17 cellular contexts compared by ENCODE assay signal in genomic region chr7:151438864-151439601, GRCh38. TPM values are rescaled to one million over a fixed set of nuclear protein-coding genes. Genes with fewer than 3 reads are reported as not detected.
DNase-seq lines count a peak whose midpoint lies in the region; ATAC-seq and TF ChIP-seq lines count a peak whose summit lies in the region.
"Had no signal": no experiment of that assay in that cellular context is flagged by ENCODE, and none has a peak within 500 bp of the region (broad histone marks: within the 10 kb centered on the region; RNA-seq: fewer than 3 reads in every experiment).

No MANE protein-coding gene starts in this region.

- no peaks in the 10 kb centered on the region for H4K20me1 ChIP-seq in hepatocyte (ENCODE audit: insufficient read depth, poor library complexity, severe bottlenecking)

- no peaks in the 10 kb centered on the region for H3K9me3 ChIP-seq in CD4-positive, alpha-beta memory T cell (ENCODE audit: control insufficient read depth in 1 of 2, low read length in 2 of 2)
- H3K9me3 ChIP-seq in HUES48 (ENCODE audit: control insufficient read depth, insufficient read depth, low read length): no peaks in the 10 kb centered on the region
- no peaks in the 10 kb centered on the region for H3K9me3 ChIP-seq in hepatocyte (ENCODE audit: low read depth)
- H3K9me3 ChIP-seq in trophoblast cell (ENCODE audit: insufficient read depth, low read depth, low read length): peaks cover 3% of the 10 kb centered on the region

- peaks cover 33% of the 10 kb centered on the region for H3K4me1 ChIP-seq in CD4-positive, alpha-beta memory T cell (ENCODE audit: insufficient read depth, low read length)
- H3K4me1 ChIP-seq in HUES48 (ENCODE audit: control insufficient read depth, insufficient read depth, low read length) (peaks cover 18% of the 10 kb centered on the region), hepatocyte (ENCODE audit: insufficient read depth) (peaks cover 5% of the 10 kb centered on the region), trophoblast cell (ENCODE audit: control insufficient read depth in 1 of 2, insufficient read depth in 2 of 2, low read length in 2 of 2) (peaks cover 28 to 33% of the 10 kb centered on the region in 2 experiments)

- H3K27me3 Mint-ChIP-seq in CD4-positive, alpha-beta memory T cell: no peaks in the 10 kb centered on the region

- H3K4me2 ChIP-seq in hepatocyte (peak overlapping the region; percentile 94), trophoblast cell (ENCODE audit: low read length) (no peak overlapping the region)

- H3K9ac ChIP-seq in HUES48 (ENCODE audit: low read depth, low read length): no peak overlapping the region
- H3K9ac ChIP-seq in trophoblast cell (ENCODE audit: low read length): no peak overlapping the region

- H3K79me1 ChIP-seq in trophoblast cell (ENCODE audit: low read length): peaks cover 14% of the 10 kb centered on the region

- no peaks in the 10 kb centered on the region for H3K27me3 ChIP-seq in CD4-positive, alpha-beta memory T cell (ENCODE audit: insufficient read depth, low read length)
- H3K27me3 ChIP-seq in HUES48 (ENCODE audit: control insufficient read depth, insufficient read depth, low read length) (peaks cover 9% of the 10 kb centered on the region), hepatocyte (no peaks in the 10 kb centered on the region), trophoblast cell (ENCODE audit: insufficient read depth, low read length) (no peaks in the 10 kb centered on the region)

- no peaks in the 10 kb centered on the region for H3K9me3 Mint-ChIP-seq in CD4-positive, alpha-beta memory T cell

- H2AFZ ChIP-seq in hepatocyte (no peak overlapping the region), trophoblast cell (ENCODE audit: insufficient read depth, low read length, poor library complexity) (no peak overlapping the region)

- CTCF ChIA-PET in CD4-positive, alpha-beta memory T cell (lab: Charles Lee; ENCODE audit: partially characterized antibody): interaction anchor here (0.9 to 15.3 kb wide), 4 partner anchors 9 to 71 kb away, joined by 3 to 398 read pairs (median 5); no protein-coding TSS in a partner anchor

- H3K14ac ChIP-seq in trophoblast cell (ENCODE audit: low read length): no peak overlapping the region

- H4K91ac ChIP-seq in trophoblast cell (ENCODE audit: low read depth, low read length): peak overlapping the region; percentile 58

- no peak for ATAC-seq in HG03432 (IDR thresholded peaks at IDR 0.05; ENCODE audit: unreplicated experiment)

- in situ Hi-C loops in KBM-7 (cut with MboI; ENCODE audit: low pct_unique_long_range_greater_than_20kb, low sequenced_read_pairs): no loop called here

- H4K8ac ChIP-seq in trophoblast cell (ENCODE audit: low read depth, low read length): no peak overlapping the region

- peak overlapping the region in 1 of 2 donors; percentile 28 for H3K4me3 ChIP-seq in CD4-positive, alpha-beta memory T cell (ENCODE audit: low read length in 2 of 2)
- H3K4me3 ChIP-seq in HUES48 (ENCODE audit: low read depth, low read length) (peak overlapping the region; percentile 62), hepatocyte (no peak overlapping the region), trophoblast cell (ENCODE audit: low read depth, low read length) (no peak overlapping the region)

- POLR2A ChIA-PET in CD4-positive, alpha-beta memory T cell (lab: Charles Lee; ENCODE audit: partially characterized antibody): interaction anchor here (0.7 to 4.3 kb wide), 3 partner anchors 9 to 29 kb away, joined by 4 to 22 read pairs (median 4); partner anchors contain the start of gene WDR86

- peak overlapping the region in 5 of 8 donors; percentile 43 to 73 (median 65) for H3K4me3 Mint-ChIP-seq in CD4-positive, alpha-beta memory T cell

- H2AK5ac ChIP-seq in trophoblast cell (ENCODE audit: low read length): peak overlapping the region; percentile 20

- 95% methylated on average over 16 of the region's 17 CpGs for WGBS in hepatocyte (ENCODE audit: low lambda C conversion rate, missing lambda C conversion rate)
- WGBS in trophoblast cell (ENCODE audit: extremely low coverage, insufficient coverage, insufficient read length): no CpG with 5 or more reads among the region's 17 CpGs

- no peak overlapping the region for H3K4ac ChIP-seq in trophoblast cell (ENCODE audit: low read depth, low read length)

- no peaks in the 10 kb centered on the region for H3K9me2 ChIP-seq in hepatocyte (replicated peaks; ENCODE audit: insufficient read depth)

- no peaks in the 10 kb centered on the region for H3K36me3 Mint-ChIP-seq in CD4-positive, alpha-beta memory T cell

- peak overlapping the region in 1 of 7 donors; percentile 48 for H3K27ac Mint-ChIP-seq in CD4-positive, alpha-beta memory T cell

- TF ChIP-seq CTCF in hepatocyte (IDR thresholded peaks at IDR 0.05; ENCODE audit: poor library complexity): no peak

- H3K18ac ChIP-seq in trophoblast cell (ENCODE audit: low read length): peak overlapping the region; percentile 22

- H3K36me3 ChIP-seq in CD4-positive, alpha-beta memory T cell (ENCODE audit: insufficient read depth, low read length): no peaks in the 10 kb centered on the region
- H3K36me3 ChIP-seq in HUES48 (ENCODE audit: control insufficient read depth, insufficient read depth, low read length) (no peaks in the 10 kb centered on the region), hepatocyte (replicated peaks; ENCODE audit: insufficient read depth, low read depth) (no peaks in the 10 kb centered on the region), trophoblast cell (ENCODE audit: control insufficient read depth in 1 of 2, insufficient read depth in 2 of 2, low read length in 2 of 2) (no peaks in the 10 kb centered on the region)

- no peak overlapping the region for H3K23ac ChIP-seq in trophoblast cell (ENCODE audit: low read length)

- H2BK5ac ChIP-seq in trophoblast cell (ENCODE audit: low read depth, low read length, poor library complexity): no peak overlapping the region

- H4K12ac ChIP-seq in trophoblast cell (ENCODE audit: low read depth, low read length): no peak overlapping the region

- H3K27ac ChIP-seq in CD4-positive, alpha-beta memory T cell (ENCODE audit: low read depth, low read length): no peak overlapping the region
- H3K27ac ChIP-seq in HUES48 (ENCODE audit: low read depth, low read length) (no peak overlapping the region), hepatocyte (no peak overlapping the region), trophoblast cell (ENCODE audit: low read depth, low read length) (no peak overlapping the region)

- H3K79me2 ChIP-seq in hepatocyte (no peaks in the 10 kb centered on the region), trophoblast cell (ENCODE audit: control insufficient read depth, insufficient read depth, low read length, poor library complexity) (no peaks in the 10 kb centered on the region)

- peaks cover 13 to 47% (median 28%) of the 10 kb centered on the region in 4 donors for H3K4me1 Mint-ChIP-seq in CD4-positive, alpha-beta memory T cell

- H2BK120ac ChIP-seq in trophoblast cell (ENCODE audit: insufficient read depth, low read length, poor library complexity): peak overlapping the region; percentile 15

- H2BK12ac ChIP-seq in trophoblast cell (ENCODE audit: low read length): peak overlapping the region; percentile 28

- intact Hi-C loops in CD4-positive, alpha-beta memory T cell (cut with micrococcal nuclease): no loop called here

- DNase-seq in CD4-positive, alpha-beta memory T cell: no peak
- DNase-seq in hepatocyte (ENCODE audit: low spot score) (no peak), trophoblast cell (no peak), KBM-7 (no peak), NCI-H510A (lab: John Stamatoyannopoulos, UW) (no peak), NCI-H524 treated with DMSO at 0.1 percent for 48 hours (lab: John Stamatoyannopoulos, UW) (no peak)
- DNase-seq: HCEC 1CT, hypothalamus, KG1, left ventricle myocardium superior, NCI-H1436, OCI-M1 had no signal

RNA-seq across cellular contexts. Expression of gene CRYGN, which starts 0.9 kb away (rescaled TPM):
- total RNA-seq in CD4-positive, alpha-beta memory T cell: not detected
- 1 to 10 TPM in 1 of 2 donors, not detected in 1; 1.9 TPM for polyA plus RNA-seq in CD4-positive, alpha-beta memory T cell
- total RNA-seq in hepatocyte: not detected in 2 replicates
- polyA plus RNA-seq in hepatocyte: 0.24 and 0.64 TPM in 2 replicates
- polyA plus RNA-seq in trophoblast cell (2013): 0.16 and 0.26 TPM in 2 replicates
- total RNA-seq: left ventricle myocardium superior, SK-MEL-5 had no signal

RNA-seq across cellular contexts. Expression of gene WDR86, which starts 29.2 kb away (rescaled TPM):
- total RNA-seq in CD4-positive, alpha-beta memory T cell: 1 to 10 TPM; 7.0 to 8.0 TPM
- polyA plus RNA-seq in CD4-positive, alpha-beta memory T cell: 10 to 100 TPM; 10.0 to 14.4 TPM
- total RNA-seq in hepatocyte: 10.6 and 15.5 TPM in 2 replicates
- polyA plus RNA-seq in hepatocyte: 12.4 and 19.1 TPM in 2 replicates
- 6.0 and 7.3 TPM in 2 replicates for polyA plus RNA-seq in trophoblast cell (2013)
- total RNA-seq: NCI-H460, SK-MEL-5 had no signal
- polyA plus RNA-seq: fibroblast of lung had no signal
